In genomic region chr19:39390460-39390758, GRCh38 we compare ENCODE assay signal across 8 cellular contexts. TPM values are rescaled to one million over a fixed set of nuclear protein-coding genes. Genes with fewer than 3 reads are reported as not detected.
DNase-seq lines count a peak whose midpoint lies in the region; ATAC-seq and TF ChIP-seq lines count a peak whose summit lies in the region.

No MANE protein-coding gene starts in this region.

- intact Hi-C loops in Calu3 (cut with micrococcal nuclease; ENCODE audit: unreplicated experiment), result loop anchor here (5.0 kb wide), 1 partner anchor 142 kb away; the partner anchor contains the start of gene EID2B
- intact Hi-C loops in PC-3 (cut with micrococcal nuclease), result no loop called here
- intact Hi-C loops in breast epithelium (cut with DNase I; ENCODE audit: low total_unique reads), result no loop called here
- intact Hi-C loops in lower lobe of right lung (cut with DNase I), result no loop called here
- intact Hi-C loops in stomach (cut with DNase I; ENCODE audit: low total_unique reads), result no loop called here

- peaks cover 92% of the 10 kb centered on the region for H3K36me3 Mint-ChIP-seq in Calu3 (ENCODE audit: insufficient read depth, unreplicated experiment)

- peak overlapping the region; percentile 95 for H3K27ac Mint-ChIP-seq in Calu3 (ENCODE audit: unreplicated experiment)

- H3K4me1 ChIP-seq in PC-3 (ENCODE audit: insufficient read depth, low read length) (peaks cover 6% of the 10 kb centered on the region; the same call in 1 of the 2 replicates), breast epithelium (peaks cover 8 to 15% of the 10 kb centered on the region in 2 donors), lower lobe of right lung (peaks cover 28% of the 10 kb centered on the region), stomach (peaks cover 16 to 52% (median 36%) of the 10 kb centered on the region in 4 donors)

- H3K4me2 ChIP-seq in PC-3 (ENCODE audit: low read length), result peak overlapping the region; percentile 92

- TF ChIP-seq POLR2A in breast epithelium (IDR thresholded peaks at IDR 0.05) (no peak), stomach (IDR thresholded peaks at IDR 0.05) (no peak)

- peak overlapping the region; percentile 96 for H3K4me3 Mint-ChIP-seq in Calu3 (ENCODE audit: low read depth, unreplicated experiment)

- H3K27me3 ChIP-seq in PC-3 (ENCODE audit: low read length), result no peaks in the 10 kb centered on the region
- H3K27me3 ChIP-seq in breast epithelium, result no peaks in the 10 kb centered on the region
- H3K27me3 ChIP-seq in lower lobe of right lung (ENCODE audit: low read depth), result no peaks in the 10 kb centered on the region
- H3K27me3 ChIP-seq in stomach, result no peaks in the 10 kb centered on the region

- TF ChIP-seq CTCF in Calu3 (IDR thresholded peaks at IDR 0.05; ENCODE audit: unreplicated experiment) (no peak), PC-3 (conservative IDR thresholded peaks at IDR 0.05; ENCODE audit: low read depth, low read length) (no peak), breast epithelium (IDR thresholded peaks at IDR 0.05) (no peak), lower lobe of right lung (IDR thresholded peaks at IDR 0.05) (no peak), stomach (IDR thresholded peaks at IDR 0.05) (no peak)

- peaks cover 25% of the 10 kb centered on the region for H3K79me2 ChIP-seq in PC-3 (ENCODE audit: low read length)

- no peaks in the 10 kb centered on the region for H3K9me3 Mint-ChIP-seq in Calu3 (ENCODE audit: low read depth, unreplicated experiment)

- peak overlapping the region; percentile 81 for H3K27ac ChIP-seq in PC-3 (ENCODE audit: low read length)
- H3K27ac ChIP-seq in breast epithelium, result peak overlapping the region; percentile 99 to 100
- H3K27ac ChIP-seq in lower lobe of right lung, result peak overlapping the region; percentile 98
- peak overlapping the region; percentile 98 to 100 (median 99) for H3K27ac ChIP-seq in stomach

- CTCF ChIA-PET in Calu3 (lab: Charles Lee) (interaction anchor here (0.6 to 0.9 kb wide), 2 partner anchors 19 to 72 kb away, joined by 3 to 4 read pairs; no protein-coding TSS in a partner anchor), PC-3 (lab: Charles Lee) (interaction anchor here (0.6 kb wide), 1 partner anchor 109 kb away, joined by 8 read pairs; no protein-coding TSS in a partner anchor)

- H3K4me3 ChIP-seq in PC-3 (ENCODE audit: low read length), result peak overlapping the region; percentile 97
- peak overlapping the region; percentile 64 to 95 (median 84) for H3K4me3 ChIP-seq in breast epithelium
- peak overlapping the region; percentile 90 for H3K4me3 ChIP-seq in lower lobe of right lung
- H3K4me3 ChIP-seq in stomach, result peak overlapping the region; percentile 88 to 97 (median 94)

- no peaks in the 10 kb centered on the region for H4K20me1 ChIP-seq in PC-3 (ENCODE audit: low read length)

- H3K9me3 ChIP-seq in PC-3 (ENCODE audit: low read length), result no peaks in the 10 kb centered on the region
- H3K9me3 ChIP-seq in breast epithelium, result no peaks in the 10 kb centered on the region
- H3K9me3 ChIP-seq in lower lobe of right lung, result no peaks in the 10 kb centered on the region
- no peaks in the 10 kb centered on the region for H3K9me3 ChIP-seq in stomach

- no peak for TF ChIP-seq EP300 in stomach (IDR thresholded peaks at IDR 0.05)

- POLR2A ChIA-PET in PC-3 (lab: Charles Lee; ENCODE audit: unreplicated experiment), result interaction anchor here (1.6 kb wide), 1 partner anchor 12 kb away, joined by 4 read pairs; no protein-coding TSS in a partner anchor

- peak overlapping the region; percentile 95 for H3K9ac ChIP-seq in PC-3 (ENCODE audit: low read length)

- H3F3A ChIP-seq in PC-3 (ENCODE audit: low read length, unreplicated experiment), result no peaks in the 10 kb centered on the region

- no peaks in the 10 kb centered on the region; the same call in none of the 2 replicates for H3K36me3 ChIP-seq in PC-3 (ENCODE audit: low read depth, low read length)
- H3K36me3 ChIP-seq in breast epithelium, result no peaks in the 10 kb centered on the region
- H3K36me3 ChIP-seq in lower lobe of right lung, result peaks cover 72% of the 10 kb centered on the region
- peaks cover 53 to 68% (median 66%) of the 10 kb centered on the region in 4 donors for H3K36me3 ChIP-seq in stomach

- peaks cover 21% of the 10 kb centered on the region for H3K4me1 Mint-ChIP-seq in Calu3 (ENCODE audit: low read depth, unreplicated experiment)

- ATAC-seq in PC-3 (no peak; the same call in 1 of the 2 replicates), lower lobe of right lung (peak; percentile 42 to 60), HG03159 (IDR thresholded peaks at IDR 0.05; ENCODE audit: unreplicated experiment) (no peak), GM18868 (IDR thresholded peaks at IDR 0.05; ENCODE audit: unreplicated experiment) (no peak)

- H3K27me3 Mint-ChIP-seq in Calu3 (ENCODE audit: unreplicated experiment), result no peaks in the 10 kb centered on the region

- BruUV-seq in Calu3 (replicated peaks; lab: Mats Ljungman, UMichigan), result TSS peak; percentile 51
- no TSS peak for BruUV-seq in PC-3 (replicated peaks; lab: Mats Ljungman, UMichigan)

- DNase-seq in Calu3, result no peak
- peak; percentile 45 for DNase-seq in PC-3
- DNase-seq in breast epithelium (ENCODE audit: low spot score in 2 of 2), result peak; percentile 74 to 89
- no peak for DNase-seq in lower lobe of right lung
- peak; percentile 75 for DNase-seq in stomach
- no peak for DNase-seq in DMS 273 treated with DMSO at 0.1 percent for 48 hours (lab: John Stamatoyannopoulos, UW)

- H3K9me2 ChIP-seq in PC-3 (replicated peaks; ENCODE audit: low read length), result no peaks in the 10 kb centered on the region

- 0 to 4% (median 0%) methylated on average over 11 of the region's 11 CpGs for WGBS in stomach, 5 donors

- peak overlapping the region; percentile 92 for H2AFZ ChIP-seq in PC-3 (ENCODE audit: low read length)

RNA-seq across cellular contexts. Expression of gene PAF1, which starts 0.5 kb away (rescaled TPM):
- total RNA-seq in Calu3 (2022) (64.3 and 72.7 TPM in 2 replicates), PC-3 (2014; rRNA removed) (50.7 and 56.6 TPM in 2 replicates), breast epithelium (10 to 100 TPM; 41.3 to 49.5 (median 45.2) TPM), lower lobe of right lung (33.7 TPM), stomach (10 to 100 TPM in 3 of 5 donors, 1 to 10 TPM in 2; 7.0 to 77.2 (median 21.4) TPM)
- polyA plus RNA-seq in stomach, result 10 to 100 TPM; 31.7 to 49.0 (median 32.2) TPM

RNA-seq across cellular contexts. Expression of gene MED29, which starts 0.8 kb away (rescaled TPM):
- total RNA-seq in Calu3 (2022) (56.8 and 66.6 TPM in 2 replicates), PC-3 (2014; rRNA removed) (17.0 and 30.1 TPM in 2 replicates), breast epithelium (10 to 100 TPM; 36.6 to 49.5 (median 47.3) TPM), lower lobe of right lung (33.1 TPM), stomach (10 to 100 TPM in 4 of 5 donors, 1 to 10 TPM in 1; 6.4 to 91.0 (median 23.0) TPM)
- 10 to 100 TPM; 20.4 to 22.1 (median 20.5) TPM for polyA plus RNA-seq in stomach

RNA-seq across cellular contexts. Expression of gene ZFP36, which starts 16.2 kb away (rescaled TPM):
- 70.8 and 107 TPM in 2 replicates for total RNA-seq in Calu3 (2022)
- 32.7 and 68.4 TPM in 2 replicates for total RNA-seq in PC-3 (2014; rRNA removed)
- total RNA-seq in breast epithelium, result 100 to 1,000 TPM in 2 of 3 donors, 10 to 100 TPM in 1; 91.7 to 299 (median 143) TPM
- 208 TPM for total RNA-seq in lower lobe of right lung
- total RNA-seq in stomach, result 1,000 to 10,000 TPM in 1 of 5 donors, 100 to 1,000 TPM in 3, 10 to 100 TPM in 1; 26.1 to 1,667 (median 340) TPM
- 100 to 1,000 TPM; 127 to 150 (median 136) TPM for polyA plus RNA-seq in stomach

RNA-seq across cellular contexts. Expression of gene PLEKHG2, which starts 22.1 kb away (rescaled TPM):
- total RNA-seq in Calu3 (2022) (64.1 and 65.3 TPM in 2 replicates), PC-3 (2014; rRNA removed) (8.3 and 10.6 TPM in 2 replicates), breast epithelium (10 to 100 TPM in 2 of 3 donors, 1 to 10 TPM in 1; 8.0 to 11.8 (median 10.2) TPM), lower lobe of right lung (24.7 TPM), stomach (10 to 100 TPM in 2 of 5 donors, 1 to 10 TPM in 3; 1.4 to 20.2 (median 8.5) TPM)
- 1 to 10 TPM; 4.6 to 6.3 (median 4.9) TPM for polyA plus RNA-seq in stomach

RNA-seq across cellular contexts. Expression of gene RPS16, which starts 45.3 kb away (rescaled TPM):
- total RNA-seq in Calu3 (2022) (1,912 and 1,929 TPM in 2 replicates), PC-3 (2014; rRNA removed) (294 and 418 TPM in 2 replicates), breast epithelium (1,000 to 10,000 TPM; 1,681 to 3,245 (median 1,756) TPM), lower lobe of right lung (1,586 TPM), stomach (1,000 to 10,000 TPM in 3 of 5 donors, 100 to 1,000 TPM in 1, 10 to 100 TPM in 1; 69.0 to 2,451 (median 1,419) TPM)
- polyA plus RNA-seq in stomach, result 1,000 to 10,000 TPM; 3,264 to 4,294 (median 3,586) TPM

Comparison
In these comparisons a context has a peak if more than half of its experiments do, and no peak if none do; other contexts are left out.
1. DNase-seq: peak in PC-3 (single experiment), breast epithelium (2 of 2) and stomach (single experiment); none in Calu3 (single experiment), lower lobe of right lung (single experiment) and DMS 273 treated with DMSO at 0.1 percent for 48 hours (single experiment).
2. ATAC-seq: peak in lower lobe of right lung (2 of 2); none in PC-3 (single experiment), HG03159 (single experiment) and GM18868 (single experiment).
3. Peak in every context shown above with its lines, with median percentiles within 50 percentile points of each other: H3K27ac ChIP-seq and H3K4me3 ChIP-seq.